Comparison of ENCODE assay signal across 23 cellular contexts in the genomic region with DNA sequence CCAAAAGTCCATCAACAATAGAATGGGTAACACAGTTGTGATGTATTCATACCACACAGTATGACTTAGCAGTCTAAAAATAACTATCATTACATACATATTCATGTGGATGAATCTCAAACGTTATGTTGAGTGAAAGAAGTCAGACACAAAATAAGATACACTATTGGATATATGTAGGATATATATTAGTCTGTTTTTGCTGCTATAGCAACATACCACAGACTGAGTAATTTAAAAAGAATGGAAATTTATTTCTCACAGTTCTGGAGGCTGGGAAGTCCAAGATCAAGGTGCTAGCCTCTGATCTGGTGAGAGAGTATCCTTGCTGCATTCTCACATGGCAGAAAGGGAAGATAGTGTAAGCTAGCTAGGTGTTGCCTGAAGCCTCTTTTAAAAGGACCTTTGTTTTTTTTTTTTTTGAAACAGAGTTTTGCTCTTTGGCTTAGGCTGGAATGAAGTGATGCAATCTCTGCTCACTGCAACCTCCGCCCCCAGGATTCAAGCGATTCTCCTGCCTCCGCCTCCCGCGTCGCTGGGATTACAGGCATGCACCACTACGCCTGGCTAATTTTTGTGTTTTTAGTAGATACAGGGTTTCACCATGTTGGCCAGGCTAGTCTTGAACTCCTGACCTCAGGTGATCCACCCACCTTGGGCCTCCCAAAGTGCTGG.
A peak's percentile ranks its signal among the peaks of the same experiment; 100 is the strongest.
DNase-seq lines count a peak whose midpoint lies in the region; ATAC-seq and TF ChIP-seq lines count a peak whose summit lies in the region.
"Had no signal": no experiment of that assay in that cellular context is flagged by ENCODE, and none has a peak within 500 bp of the region (broad histone marks: within the 10 kb centered on the region; RNA-seq: fewer than 3 reads in every experiment).

No MANE protein-coding gene starts in this region.

- H3K9me3 ChIP-seq in mammary epithelial cell (replicated peaks; ENCODE audit: insufficient read depth, low read length) (no peaks in the 10 kb centered on the region), smooth muscle cell (replicated peaks; ENCODE audit: low read depth) (no peaks in the 10 kb centered on the region)
- H3K9me3 ChIP-seq: BLaER1 treated with 17β-estradiol and CSF1 and Interleukin-3, amounts not matched to agents 10 nM and 100 nM; SJCRH30 had no signal

- H4K20me1 ChIP-seq in mammary epithelial cell (ENCODE audit: insufficient read depth, low read length) (no peaks in the 10 kb centered on the region), smooth muscle cell (ENCODE audit: low read depth) (no peaks in the 10 kb centered on the region)
- H4K20me1 ChIP-seq: BLaER1 treated with 17β-estradiol and CSF1 and Interleukin-3, amounts not matched to agents 10 nM and 100 nM had no signal

- H3K27ac Mint-ChIP-seq in MCF 10A (ENCODE audit: low read depth, unreplicated experiment) = no peak overlapping the region
- H3K27ac Mint-ChIP-seq: CD8-positive, alpha-beta T cell; H9; T-cell had no signal

- POLR2A ChIA-PET in MCF 10A (lab: Yijun Ruan, JAX) = no interaction called here

- intact Hi-C loops in mammary epithelial cell (cut with micrococcal nuclease) (no loop called here), MCF 10A (cut with micrococcal nuclease) (no loop called here)

- TF ChIP-seq CTCF in mammary epithelial cell (conservative IDR thresholded peaks at IDR 0.05 in 1 of 2, IDR thresholded peaks at IDR 0.05 in 1 of 2; ENCODE audit: extremely low read depth in 1 of 2, insufficient read depth in 1 of 2, low read depth in 1 of 2, low read length in 2 of 2) (no peak), MCF 10A (IDR thresholded peaks at IDR 0.05; ENCODE audit: unreplicated experiment) (no peak), fibroblast of mammary gland (conservative IDR thresholded peaks at IDR 0.05; ENCODE audit: control insufficient read depth, insufficient read depth, low read depth, low read length) (no peak), smooth muscle cell (IDR thresholded peaks at IDR 0.05; ENCODE audit: borderline replicate concordance, insufficient read depth, poor library complexity, severe bottlenecking) (no peak)

- H3K27me3 Mint-ChIP-seq in MCF 10A (ENCODE audit: insufficient read depth, unreplicated experiment) = no peaks in the 10 kb centered on the region

- H3K4me3 ChIP-seq in mammary epithelial cell (replicated peaks in 1 of 3; ENCODE audit: insufficient read depth in 1 of 3, low read depth in 2 of 3, low read length in 3 of 3) = no peak overlapping the region
- H3K4me3 ChIP-seq in fibroblast of mammary gland (ENCODE audit: control insufficient read depth, low read depth, low read length) = no peak overlapping the region
- H3K4me3 ChIP-seq in smooth muscle cell = no peak overlapping the region
- H3K4me3 ChIP-seq: BLaER1 treated with 17β-estradiol and CSF1 and Interleukin-3, amounts not matched to agents 10 nM and 100 nM; SJCRH30 had no signal

- H3K4me3 Mint-ChIP-seq in MCF 10A (ENCODE audit: unreplicated experiment) = no peak overlapping the region
- H3K4me3 Mint-ChIP-seq: CD8-positive, alpha-beta T cell; H9; T-cell had no signal

- no peak overlapping the region for H3K9ac ChIP-seq in mammary epithelial cell (ENCODE audit: insufficient read depth, low read length)
- H3K9ac ChIP-seq in smooth muscle cell (ENCODE audit: low read depth) = no peak overlapping the region
- H3K9ac ChIP-seq: BLaER1 treated with 17β-estradiol and CSF1 and Interleukin-3, amounts not matched to agents 10 nM and 100 nM had no signal

- H3K36me3 ChIP-seq in mammary epithelial cell (ENCODE audit: insufficient read depth, low read length) (no peaks in the 10 kb centered on the region), smooth muscle cell (ENCODE audit: low read depth) (no peaks in the 10 kb centered on the region)
- H3K36me3 ChIP-seq: BLaER1 treated with 17β-estradiol and CSF1 and Interleukin-3, amounts not matched to agents 10 nM and 100 nM; SJCRH30 had no signal

- H3K27ac ChIP-seq in mammary epithelial cell (ENCODE audit: insufficient read depth, low read depth, low read length) (no peak overlapping the region), smooth muscle cell (ENCODE audit: low read depth) (peak overlapping the region; percentile 41)
- H3K27ac ChIP-seq: 22Rv1; BLaER1 treated with 17β-estradiol and CSF1 and Interleukin-3, amounts not matched to agents 10 nM and 100 nM; SJCRH30 had no signal

- peak; percentile 53 for DNase-seq in mammary epithelial cell
- DNase-seq in MCF 10A (ENCODE audit: unreplicated experiment) = no peak
- DNase-seq in HS-5 (ENCODE audit: low read depth) = peak; percentile 6
- DNase-seq in fibroblast of mammary gland (ENCODE audit: low read depth) = peak; percentile 49
- no peak for DNase-seq in smooth muscle cell (lab: John Stamatoyannopoulos, UW; ENCODE audit: unreplicated experiment)
- no peak for DNase-seq in stimulated activated CD4-positive, alpha-beta T cell treated with anti-CD3 and anti-CD28 coated beads, Interleukin-2, amount 100 ng/mL, for 48 hours
- DNase-seq: CD8-positive, alpha-beta T cell; GF-D8; H9; KBM-7; NCI-H1092 treated with DMSO at 0.1 percent for 48 hours; NCI-H1436 treated with DMSO at 0.1 percent for 48 hours; NCI-H2029 treated with DMSO at 0.1 percent for 48 hours; NCI-H345; NCI-H524; NCI-H774; NK-92 treated with Interleukin-12 subunit alpha and Interleukin-12 subunit beta, amount 100 ng/mL, for 24 hours; SJCRH30; T-cell had no signal

- H3K4me1 ChIP-seq in mammary epithelial cell (ENCODE audit: insufficient read depth, low read length) (peaks cover under 1% of the 10 kb centered on the region), smooth muscle cell (ENCODE audit: low read depth) (no peaks in the 10 kb centered on the region)

- ATAC-seq in HG03159 (IDR thresholded peaks at IDR 0.05; ENCODE audit: unreplicated experiment) = no peak
- ATAC-seq in GM19023 (IDR thresholded peaks at IDR 0.05; ENCODE audit: unreplicated experiment) = no peak
- ATAC-seq: CD8-positive, alpha-beta T cell; T-cell had no signal

- H3K79me2 ChIP-seq in mammary epithelial cell (ENCODE audit: insufficient read depth, low read length) (no peaks in the 10 kb centered on the region), smooth muscle cell (ENCODE audit: low read depth) (no peaks in the 10 kb centered on the region)

- dilution Hi-C loops in mammary epithelial cell (cut with HindIII; ENCODE audit: low sequenced_read_pairs) = no loop called here

- H3K9me3 Mint-ChIP-seq in MCF 10A (ENCODE audit: unreplicated experiment) = no peaks in the 10 kb centered on the region
- H3K9me3 Mint-ChIP-seq: CD8-positive, alpha-beta T cell had no signal

- BruUV-seq in mammary epithelial cell (replicated peaks; lab: Mats Ljungman, UMichigan) (no TSS peak), MCF 10A (replicated peaks; lab: Mats Ljungman, UMichigan) (no TSS peak)

- H2AFZ ChIP-seq in mammary epithelial cell (ENCODE audit: low read depth, low read length) (no peak overlapping the region), smooth muscle cell (ENCODE audit: low read depth) (no peak overlapping the region)

- H3K4me1 Mint-ChIP-seq in MCF 10A (ENCODE audit: insufficient read depth, unreplicated experiment) = no peaks in the 10 kb centered on the region
- H3K4me1 Mint-ChIP-seq: H9, T-cell had no signal

- H3K4me2 ChIP-seq in mammary epithelial cell (ENCODE audit: insufficient read depth, low read depth, low read length) (no peak overlapping the region), smooth muscle cell (no peak overlapping the region)
- H3K4me2 ChIP-seq: BLaER1 treated with 17β-estradiol and CSF1 and Interleukin-3, amounts not matched to agents 10 nM and 100 nM had no signal

- H3K36me3 Mint-ChIP-seq in MCF 10A (ENCODE audit: insufficient read depth, unreplicated experiment) = no peaks in the 10 kb centered on the region
- H3K36me3 Mint-ChIP-seq: CD8-positive, alpha-beta T cell; T-cell had no signal

- no peaks in the 10 kb centered on the region for H3F3A ChIP-seq in smooth muscle cell (ENCODE audit: low read depth)

- WGBS in mammary epithelial cell (ENCODE audit: low coverage, missing lambda C conversion rate) = 75% methylated on average over 8 of the region's 8 CpGs
- WGBS in smooth muscle cell (ENCODE audit: low lambda C conversion rate) = 96% methylated on average over 8 of the region's 8 CpGs

- H3K27me3 ChIP-seq in mammary epithelial cell (ENCODE audit: insufficient read depth, low read length) (no peaks in the 10 kb centered on the region), smooth muscle cell (ENCODE audit: low read depth) (no peaks in the 10 kb centered on the region)
- H3K27me3 ChIP-seq: BLaER1 treated with 17β-estradiol and CSF1 and Interleukin-3, amounts not matched to agents 10 nM and 100 nM; SJCRH30 had no signal

- in situ Hi-C loops in mammary epithelial cell (cut with MboI; ENCODE audit: low sequenced_read_pairs in 2 of 2) = no loop called here

- CTCF ChIA-PET in mammary epithelial cell (lab: Charles Lee; ENCODE audit: low non-redundant PET) (no interaction called here), MCF 10A (lab: Yijun Ruan, JAX) (no interaction called here)

Comparison
In these comparisons a context has a peak if more than half of its experiments do, and no peak if none do; other contexts are left out.
1. DNase-seq: peak in mammary epithelial cell (single experiment), HS-5 (single experiment) and fibroblast of mammary gland (single experiment); none in MCF 10A (single experiment), smooth muscle cell (single experiment) and stimulated activated CD4-positive, alpha-beta T cell treated with anti-CD3 and anti-CD28 coated beads, Interleukin-2, amount 100 ng/mL, for 48 hours (0 of 2).